In the genomic region with DNA sequence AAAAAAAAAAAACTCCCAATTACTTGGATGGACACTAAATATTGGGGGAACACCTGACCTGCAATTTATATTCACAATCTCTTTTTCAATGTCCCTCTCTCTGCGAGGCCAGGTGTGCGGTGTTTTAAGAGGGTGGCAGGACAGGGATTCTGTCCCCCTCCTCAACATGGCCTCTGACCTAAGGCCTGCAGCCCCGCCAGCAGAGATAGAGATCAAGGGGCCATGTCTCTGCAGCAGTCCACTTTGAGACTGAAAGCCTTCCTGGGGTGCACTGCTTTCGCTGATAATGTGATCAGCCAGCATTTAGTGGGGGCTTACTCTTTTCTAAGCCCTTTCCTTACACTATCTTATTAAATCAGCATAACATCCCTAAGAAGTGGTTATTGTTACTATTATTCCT, we compare ENCODE assay signal across 31 cellular contexts.
"Had no signal": no experiment of that assay in that cellular context is flagged by ENCODE, and none has a peak within 500 bp of the region (broad histone marks: within the 10 kb centered on the region; RNA-seq: fewer than 3 reads in every experiment).

No MANE protein-coding gene starts in this region.

- H3K4me3 Mint-ChIP-seq: activated CD4-positive, alpha-beta T cell treated with anti-CD3 and anti-CD28 coated beads for 36 hours; activated CD8-positive, alpha-beta memory T cell treated with anti-CD3 and anti-CD28 coated beads, Interleukin-2, amount 10 ng/mL, durations not matched to agents 7 days and 5 days; activated CD8-positive, alpha-beta T cell treated with anti-CD3 and anti-CD28 coated beads, Interleukin-2, amount 10 ng/mL, durations not matched to agents 7 days and 5 days; activated T-cell treated with anti-CD3 and anti-CD28 coated beads, Interleukin-2, amount 50 U/mL, for 72 hours; naive thymus-derived CD8-positive, alpha-beta T cell; stimulated activated effector memory CD8-positive, alpha-beta T cell treated with anti-CD3 and anti-CD28 coated beads, Interleukin-12 subunit alpha, Interleukin-12 subunit beta, amount 100 ng/mL, for 72 hours; stimulated activated naive CD8-positive, alpha-beta T cell treated with anti-CD3 and anti-CD28 coated beads, Interleukin-15, Interleukin-2, amounts not matched to agents 100 ng/mL and 50 ng/mL, for 24 hours; T-helper 2 cell treated with Interferon-gamma antibody and Interleukin-4, amounts not matched to agents 5 μg/mL and 100 μg/mL, for 36 hours had no signal

- H3K4me1 Mint-ChIP-seq: activated CD4-positive, alpha-beta T cell treated with anti-CD3 and anti-CD28 coated beads for 36 hours; activated CD8-positive, alpha-beta memory T cell treated with anti-CD3 and anti-CD28 coated beads, Interleukin-2, amount 10 ng/mL, durations not matched to agents 7 days and 5 days; naive thymus-derived CD8-positive, alpha-beta T cell; stimulated activated effector memory CD8-positive, alpha-beta T cell treated with anti-CD3 and anti-CD28 coated beads, Interleukin-12 subunit alpha, Interleukin-12 subunit beta, amount 100 ng/mL, for 72 hours had no signal

- DNase-seq: activated CD4-positive, alpha-beta T cell treated with anti-CD3 and anti-CD28 coated beads for 36 hours; activated CD4-positive, CD25-positive, alpha-beta regulatory T cell; activated CD8-positive, alpha-beta memory T cell treated with anti-CD3 and anti-CD28 coated beads, Interleukin-2, amount 10 ng/mL, durations not matched to agents 7 days and 5 days; activated CD8-positive, alpha-beta T cell treated with anti-CD3 and anti-CD28 coated beads, Interleukin-2, amount 10 ng/mL, durations not matched to agents 7 days and 5 days; activated naive CD4-positive, alpha-beta T cell; activated T-cell treated with anti-CD3 and anti-CD28 coated beads for 4 hours; activated T-cell treated with anti-CD3 and anti-CD28 coated beads, Interleukin-2, amount 50 U/mL, for 72 hours; cerebellar nuclear complex; colonic mucosa; dorsolateral prefrontal cortex; effector memory CD4-positive, alpha-beta T cell; kidney glomerular epithelial cell; lower lobe of right lung; mesenchymal stem cell; naive thymus-derived CD8-positive, alpha-beta T cell; stimulated activated CD4-positive, alpha-beta T cell treated with anti-CD3 and anti-CD28 coated beads, Interleukin-4, amount 100 ng/mL, for 24 hours; T-helper 1 cell had no signal

- H3K36me3 Mint-ChIP-seq: activated CD8-positive, alpha-beta memory T cell treated with anti-CD3 and anti-CD28 coated beads, Interleukin-2, amount 10 ng/mL, durations not matched to agents 7 days and 5 days; activated naive CD4-positive, alpha-beta T cell treated with anti-CD3 and anti-CD28 coated beads, Interleukin-2, amount 50 U/mL, for 72 hours; naive thymus-derived CD8-positive, alpha-beta T cell; stimulated activated effector memory CD8-positive, alpha-beta T cell treated with anti-CD3 and anti-CD28 coated beads, Interleukin-12 subunit alpha, Interleukin-12 subunit beta, amount 100 ng/mL, for 72 hours; type B pancreatic cell had no signal

- H3K27me3 Mint-ChIP-seq: activated CD4-positive, alpha-beta T cell treated with anti-CD3 and anti-CD28 coated beads for 36 hours; activated CD8-positive, alpha-beta memory T cell treated with anti-CD3 and anti-CD28 coated beads, Interleukin-2, amount 10 ng/mL, durations not matched to agents 7 days and 5 days; stimulated activated naive CD8-positive, alpha-beta T cell treated with anti-CD3 and anti-CD28 coated beads, Interleukin-15, Interleukin-2, amounts not matched to agents 100 ng/mL and 50 ng/mL, for 24 hours had no signal

- H3K4me1 ChIP-seq: colonic mucosa, lower lobe of right lung, vagina had no signal

- H3K9me3 Mint-ChIP-seq: type B pancreatic cell had no signal

- H3K27ac Mint-ChIP-seq: activated CD4-positive, alpha-beta T cell treated with anti-CD3 and anti-CD28 coated beads for 36 hours; activated CD8-positive, alpha-beta memory T cell treated with anti-CD3 and anti-CD28 coated beads, Interleukin-2, amount 10 ng/mL, durations not matched to agents 7 days and 5 days; activated CD8-positive, alpha-beta T cell treated with anti-CD3 and anti-CD28 coated beads, Interleukin-2, amount 10 ng/mL, durations not matched to agents 7 days and 5 days; activated naive CD4-positive, alpha-beta T cell treated with anti-CD3 and anti-CD28 coated beads, Interleukin-2, amount 50 U/mL, for 72 hours; activated T-cell treated with anti-CD3 and anti-CD28 coated beads, Interleukin-2, amount 50 U/mL, for 72 hours; progenitor cell of endocrine pancreas; stimulated activated effector memory CD8-positive, alpha-beta T cell treated with anti-CD3 and anti-CD28 coated beads, Interleukin-12 subunit alpha, Interleukin-12 subunit beta, amount 100 ng/mL, for 72 hours; stimulated activated naive CD8-positive, alpha-beta T cell treated with anti-CD3 and anti-CD28 coated beads, Interleukin-15, Interleukin-2, amounts not matched to agents 100 ng/mL and 50 ng/mL, for 24 hours; T-helper 2 cell treated with Interferon-gamma antibody and Interleukin-4, amounts not matched to agents 5 μg/mL and 100 μg/mL, for 36 hours; type B pancreatic cell had no signal

- H3K27me3 ChIP-seq: cardiac muscle cell, colonic mucosa, dorsolateral prefrontal cortex, vagina had no signal

- ATAC-seq: activated CD4-positive, alpha-beta T cell treated with anti-CD3 and anti-CD28 coated beads for 36 hours; activated CD8-positive, alpha-beta memory T cell treated with anti-CD3 and anti-CD28 coated beads, Interleukin-2, amount 10 ng/mL, durations not matched to agents 7 days and 5 days; activated CD8-positive, alpha-beta T cell treated with anti-CD3 and anti-CD28 coated beads, Interleukin-2, amount 10 ng/mL, durations not matched to agents 7 days and 5 days; activated naive CD4-positive, alpha-beta T cell treated with anti-CD3 and anti-CD28 coated beads, Interleukin-2, amount 50 U/mL, for 72 hours; activated T-cell treated with anti-CD3 and anti-CD28 coated beads, Interleukin-2, amount 50 U/mL, for 72 hours; gastroesophageal sphincter; left lobe of liver; lower lobe of right lung; naive thymus-derived CD8-positive, alpha-beta T cell; sciatic nerve; stimulated activated effector memory CD8-positive, alpha-beta T cell treated with anti-CD3 and anti-CD28 coated beads, Interleukin-12 subunit alpha, Interleukin-12 subunit beta, amount 100 ng/mL, for 72 hours had no signal

- H3K27ac ChIP-seq: cardiac muscle cell, colonic mucosa, gastroesophageal sphincter, lower lobe of right lung, neutrophil, skin epidermis, thoracic aorta, vagina had no signal

- H3K9me3 ChIP-seq: colonic mucosa, gastroesophageal sphincter, lower lobe of right lung, neutrophil, thoracic aorta, vagina had no signal

- H3K36me3 ChIP-seq: cardiac muscle cell, colonic mucosa, gastroesophageal sphincter, lower lobe of right lung, neutrophil, thoracic aorta, vagina had no signal

- H3K4me3 ChIP-seq: cardiac muscle cell, colonic mucosa, gastroesophageal sphincter, lower lobe of right lung, skin epidermis, thoracic aorta, vagina had no signal
